Comparison of ENCODE assay signal across 32 cellular contexts in the genomic region with DNA sequence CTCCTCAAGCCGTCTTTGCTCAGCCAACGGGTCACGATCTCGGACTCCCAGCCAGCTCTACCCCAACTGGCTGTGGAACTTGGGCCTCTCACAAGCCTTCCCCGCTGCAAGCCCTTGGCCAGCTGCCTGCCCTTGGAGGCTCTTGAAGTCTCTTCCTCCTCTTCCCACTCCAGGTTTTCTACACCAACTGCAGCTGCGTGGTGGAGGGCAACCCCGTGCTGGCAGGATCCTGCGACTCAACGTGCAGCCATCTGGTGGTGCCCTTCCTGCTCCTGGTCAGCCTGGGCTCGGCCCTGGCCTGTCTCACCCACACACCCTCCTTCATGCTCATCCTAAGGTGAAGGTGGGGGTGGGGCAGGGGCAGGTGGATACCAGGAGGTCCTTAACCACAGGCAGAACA. TPM values are rescaled to one million over a fixed set of nuclear protein-coding genes. Genes with fewer than 3 reads are reported as not detected.
DNase-seq lines count a peak whose midpoint lies in the region; ATAC-seq and TF ChIP-seq lines count a peak whose summit lies in the region.
"Had no signal": no experiment of that assay in that cellular context is flagged by ENCODE, and none has a peak within 500 bp of the region (broad histone marks: within the 10 kb centered on the region; RNA-seq: fewer than 3 reads in every experiment).

No MANE protein-coding gene starts in this region.

- no peaks in the 10 kb centered on the region for H3K9me3 ChIP-seq in right atrium auricular region
- no peaks in the 10 kb centered on the region for H3K9me3 ChIP-seq in PC-9 (ENCODE audit: insufficient read depth, low read depth)
- H3K9me3 ChIP-seq: BLaER1, spleen had no signal

- no peaks in the 10 kb centered on the region for H3K36me3 ChIP-seq in right atrium auricular region
- H3K36me3 ChIP-seq in PC-9 (ENCODE audit: low read depth): no peaks in the 10 kb centered on the region
- H3K36me3 ChIP-seq: BLaER1 had no signal

- H3F3A ChIP-seq in PC-9 (ENCODE audit: insufficient read depth, low read depth): no peaks in the 10 kb centered on the region

- no peaks in the 10 kb centered on the region for H4K20me1 ChIP-seq in PC-9 (ENCODE audit: insufficient read depth)
- H4K20me1 ChIP-seq: BLaER1 had no signal

- peaks cover 31% of the 10 kb centered on the region for H3K4me1 Mint-ChIP-seq in WTC11
- H3K4me1 Mint-ChIP-seq: mesothelial cell of epicardium had no signal

- TF ChIP-seq CTCF in right atrium auricular region (IDR thresholded peaks at IDR 0.05) (no peak), WTC11 (IDR thresholded peaks at IDR 0.05) (no peak), PC-9 (conservative IDR thresholded peaks at IDR 0.05) (no peak)

- CTCF ChIA-PET in WTC11 (lab: Charles Lee) (interaction anchor here (1.2 to 11.6 kb wide), 2 partner anchors 24 to 57 kb away, joined by 3 to 590 read pairs; no protein-coding TSS in a partner anchor), PC-9 (lab: Charles Lee) (no interaction called here)

- H3K36me3 Mint-ChIP-seq in WTC11: no peaks in the 10 kb centered on the region
- H3K36me3 Mint-ChIP-seq: mesothelial cell of epicardium; naive thymus-derived CD8-positive, alpha-beta T cell; type B pancreatic cell had no signal

- H3K4me2 ChIP-seq in PC-9: no peak overlapping the region
- H3K4me2 ChIP-seq: BLaER1 had no signal

- H3K4me3 Mint-ChIP-seq in WTC11: no peak overlapping the region
- H3K4me3 Mint-ChIP-seq: activated T-cell treated with anti-CD3 and anti-CD28 coated beads, Interleukin-2, amount 50 U/mL, for 24 hours; mesothelial cell of epicardium; naive thymus-derived CD8-positive, alpha-beta T cell; type B pancreatic cell had no signal

- H3K9me3 Mint-ChIP-seq in WTC11: no peaks in the 10 kb centered on the region
- H3K9me3 Mint-ChIP-seq: activated T-cell treated with anti-CD3 and anti-CD28 coated beads, Interleukin-2, amount 50 U/mL, for 24 hours; mesothelial cell of epicardium; naive thymus-derived CD8-positive, alpha-beta T cell; type B pancreatic cell had no signal

- peak; percentile 81 for DNase-seq in Right ventricle myocardium superior
- DNase-seq in right atrium auricular region (ENCODE audit: low spot score): no peak
- no peak for DNase-seq in WTC11 (ENCODE audit: low spot score)
- DNase-seq in mucosa of gallbladder (ENCODE audit: low spot score): peak; percentile 17
- DNase-seq in PC-9: no peak
- DNase-seq in SW480 (ENCODE audit: low spot score): no peak
- DNase-seq: activated CD4-positive, alpha-beta T cell treated with anti-CD3 and anti-CD28 coated beads for 48 hours; activated T-cell treated with anti-CD3 and anti-CD28 coated beads, Interleukin-2, amount 50 U/mL, for 24 hours; cerebellar nuclear complex; MV-4-11; naive thymus-derived CD8-positive, alpha-beta T cell; NCI-H1694; NCI-H226; retina; spleen; stimulated activated CD4-positive, alpha-beta T cell treated with anti-CD3 and anti-CD28 coated beads, Interleukin-4, amount 100 ng/mL, for 1 hour; T-helper 9 cell had no signal

- H3K27ac Mint-ChIP-seq in WTC11: no peak overlapping the region
- H3K27ac Mint-ChIP-seq: activated T-cell treated with anti-CD3 and anti-CD28 coated beads, Interleukin-2, amount 50 U/mL, for 24 hours; mesothelial cell of epicardium; type B pancreatic cell had no signal

- no peak overlapping the region for H2AFZ ChIP-seq in PC-9

- H3K4me1 ChIP-seq in right atrium auricular region: peaks cover 0 to 36% of the 10 kb centered on the region in 2 donors
- no peaks in the 10 kb centered on the region for H3K4me1 ChIP-seq in PC-9 (replicated peaks; ENCODE audit: insufficient read depth)

- POLR2A ChIA-PET in WTC11 (lab: Charles Lee) (interaction anchor here (0.5 kb wide), 1 partner anchor 333 kb away, joined by 5 read pairs; no protein-coding TSS in a partner anchor), PC-9 (lab: Charles Lee; ENCODE audit: unreplicated experiment) (no interaction called here)

- H3K9me2 ChIP-seq in PC-9 (ENCODE audit: insufficient read depth): no peaks in the 10 kb centered on the region

- H3K27ac ChIP-seq in right atrium auricular region: no peak overlapping the region
- no peak overlapping the region for H3K27ac ChIP-seq in PC-9
- H3K27ac ChIP-seq: BLaER1, spleen, VCaP had no signal

- no peaks in the 10 kb centered on the region; the same call in 1 of the 2 replicates for H3K27me3 Mint-ChIP-seq in WTC11 (ENCODE audit: low read depth)
- H3K27me3 Mint-ChIP-seq: activated T-cell treated with anti-CD3 and anti-CD28 coated beads, Interleukin-2, amount 50 U/mL, for 24 hours had no signal

- H3K79me2 ChIP-seq in PC-9 (ENCODE audit: low read depth): no peaks in the 10 kb centered on the region

- no TSS peak for BruUV-seq in PC-9 (replicated peaks; lab: Mats Ljungman, UMichigan)

- intact Hi-C loops in Right ventricle myocardium superior (cut with DNase I) (no loop called here), PC-9 (cut with micrococcal nuclease; ENCODE audit: unreplicated experiment) (no loop called here)

- no peak for ATAC-seq in Right ventricle myocardium superior (ENCODE audit: poor library complexity)
- no peak for ATAC-seq in WTC11
- ATAC-seq in HG02571 (IDR thresholded peaks at IDR 0.05; ENCODE audit: unreplicated experiment): no peak
- no peak for ATAC-seq in HG03432 (IDR thresholded peaks at IDR 0.05; ENCODE audit: unreplicated experiment)
- ATAC-seq: HCT116; HepG2; naive thymus-derived CD8-positive, alpha-beta T cell had no signal

- H3K27me3 ChIP-seq in right atrium auricular region: no peaks in the 10 kb centered on the region
- H3K27me3 ChIP-seq in PC-9 (ENCODE audit: insufficient read depth, low read depth): peaks cover 93% of the 10 kb centered on the region
- H3K27me3 ChIP-seq: BLaER1, spleen had no signal

- no peak overlapping the region for H3K4me3 ChIP-seq in right atrium auricular region
- H3K4me3 ChIP-seq in PC-9: no peak overlapping the region
- H3K4me3 ChIP-seq: BLaER1, spleen had no signal

TF ChIP-seq in WTC11, 78 proteins besides CTCF, POLR2A, EP300 and RAD21:
- TF ChIP-seq, protein P1, sequence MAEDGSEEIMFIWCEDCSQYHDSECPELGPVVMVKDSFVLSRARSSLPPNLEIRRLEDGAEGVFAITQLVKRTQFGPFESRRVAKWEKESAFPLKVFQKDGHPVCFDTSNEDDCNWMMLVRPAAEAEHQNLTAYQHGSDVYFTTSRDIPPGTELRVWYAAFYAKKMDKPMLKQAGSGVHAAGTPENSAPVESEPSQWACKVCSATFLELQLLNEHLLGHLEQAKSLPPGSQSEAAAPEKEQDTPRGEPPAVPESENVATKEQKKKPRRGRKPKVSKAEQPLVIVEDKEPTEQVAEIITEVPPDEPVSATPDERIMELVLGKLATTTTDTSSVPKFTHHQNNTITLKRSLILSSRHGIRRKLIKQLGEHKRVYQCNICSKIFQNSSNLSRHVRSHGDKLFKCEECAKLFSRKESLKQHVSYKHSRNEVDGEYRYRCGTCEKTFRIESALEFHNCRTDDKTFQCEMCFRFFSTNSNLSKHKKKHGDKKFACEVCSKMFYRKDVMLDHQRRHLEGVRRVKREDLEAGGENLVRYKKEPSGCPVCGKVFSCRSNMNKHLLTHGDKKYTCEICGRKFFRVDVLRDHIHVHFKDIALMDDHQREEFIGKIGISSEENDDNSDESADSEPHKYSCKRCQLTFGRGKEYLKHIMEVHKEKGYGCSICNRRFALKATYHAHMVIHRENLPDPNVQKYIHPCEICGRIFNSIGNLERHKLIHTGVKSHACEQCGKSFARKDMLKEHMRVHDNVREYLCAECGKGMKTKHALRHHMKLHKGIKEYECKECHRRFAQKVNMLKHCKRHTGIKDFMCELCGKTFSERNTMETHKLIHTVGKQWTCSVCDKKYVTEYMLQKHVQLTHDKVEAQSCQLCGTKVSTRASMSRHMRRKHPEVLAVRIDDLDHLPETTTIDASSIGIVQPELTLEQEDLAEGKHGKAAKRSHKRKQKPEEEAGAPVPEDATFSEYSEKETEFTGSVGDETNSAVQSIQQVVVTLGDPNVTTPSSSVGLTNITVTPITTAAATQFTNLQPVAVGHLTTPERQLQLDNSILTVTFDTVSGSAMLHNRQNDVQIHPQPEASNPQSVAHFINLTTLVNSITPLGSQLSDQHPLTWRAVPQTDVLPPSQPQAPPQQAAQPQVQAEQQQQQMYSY (CRISPR knock-in tag; IDR thresholded peaks at IDR 0.05): peak; percentile 65; the same call in 1 of the 2 replicates
- no peak for TF ChIP-seq ZNF416 (CRISPR knock-in tag; IDR thresholded peaks at IDR 0.05)

RNA-seq across cellular contexts. Expression of a gene that starts 40.5 kb away (rescaled TPM):
- total RNA-seq in Right ventricle myocardium superior (0.11 TPM), right atrium auricular region (under 1 TPM; 0.12 to 0.15 TPM), WTC11 (2021) (0.37 to 0.78 TPM (median 0.60 TPM) in 3 replicates), mucosa of gallbladder (0.17 TPM), PC-9 (2021) (not detected in 2 replicates)
- total RNA-seq: Daoy, endothelial cell of umbilical vein, fibroblast of lung, HepG2, LHCN-M2, liver, OCI-LY7 had no signal

RNA-seq across cellular contexts. Expression of a gene that starts 49.1 kb away (rescaled TPM):
- total RNA-seq in Right ventricle myocardium superior (28.2 TPM), right atrium auricular region (10 to 100 TPM in 1 of 2 donors, 1 to 10 TPM in 1; 9.5 to 24.6 TPM), WTC11 (2021) (0.57 to 0.92 TPM (median 0.60 TPM) in 3 replicates), mucosa of gallbladder (112 TPM), PC-9 (2021) (1.3 TPM in 1 of 2 replicates, not detected in the other)
- total RNA-seq: activated CD8-positive, alpha-beta memory T cell treated with anti-CD3 and anti-CD28 coated beads for 36 hours; endothelial cell of umbilical vein; fibroblast of lung; LHCN-M2; mesothelial cell of epicardium had no signal

Comparison
In these comparisons a context has a peak if more than half of its experiments do, and no peak if none do; other contexts are left out.
1. DNase-seq: peak in Right ventricle myocardium superior (single experiment) and mucosa of gallbladder (single experiment); none in right atrium auricular region (single experiment), WTC11 (single experiment), PC-9 (0 of 2) and SW480 (single experiment).